Comparison of ENCODE assay signal across 10 cellular contexts in the genomic region with DNA sequence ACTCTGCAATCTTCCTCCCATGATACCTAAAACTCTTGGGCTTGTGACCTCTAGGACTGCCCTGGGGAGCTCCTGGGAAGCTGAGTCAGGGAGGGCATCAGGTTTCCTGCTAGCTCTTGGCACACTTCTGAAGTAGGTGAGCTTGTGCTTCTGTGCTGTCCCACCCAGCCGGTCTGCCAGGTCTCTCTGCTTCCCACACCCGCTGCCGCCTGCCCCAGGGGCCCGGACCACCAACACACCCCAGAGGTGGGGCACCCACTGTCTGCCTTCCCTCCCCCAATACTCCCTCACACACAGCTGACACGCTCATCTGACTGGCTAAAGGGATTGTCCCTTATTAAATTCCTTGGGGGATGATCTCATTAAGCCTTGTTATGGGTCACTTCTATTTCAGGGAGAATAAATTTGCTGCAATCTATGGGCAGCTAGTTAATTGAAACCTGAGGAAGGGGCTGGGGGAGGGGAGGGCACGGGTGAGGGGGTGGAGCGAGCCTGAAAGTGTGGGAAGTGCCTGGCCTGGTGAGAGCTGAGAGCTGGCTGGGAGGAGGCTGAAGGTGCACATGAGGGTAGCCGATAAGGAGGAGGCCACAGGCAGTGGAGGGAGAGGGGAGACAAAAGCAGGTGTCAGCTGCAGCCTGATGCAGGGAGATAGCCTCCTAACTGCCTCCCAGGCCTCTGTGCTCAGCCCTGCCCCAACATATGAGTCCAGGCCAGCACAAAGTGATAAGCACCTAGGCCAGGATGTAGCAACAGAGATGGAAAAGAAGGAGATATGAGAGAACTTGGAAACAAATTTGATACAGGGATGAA. TPM values are rescaled to one million over a fixed set of nuclear protein-coding genes. Genes with fewer than 3 reads are reported as not detected.
DNase-seq lines count a peak whose midpoint lies in the region; ATAC-seq and TF ChIP-seq lines count a peak whose summit lies in the region.
"Had no signal": no experiment of that assay in that cellular context is flagged by ENCODE, and none has a peak within 500 bp of the region (broad histone marks: within the 10 kb centered on the region; RNA-seq: fewer than 3 reads in every experiment).

No MANE protein-coding gene starts in this region.

- TF ChIP-seq CTCF in HFFc6 (IDR thresholded peaks at IDR 0.05) (no peak), glutamatergic neuron (IDR thresholded peaks at IDR 0.05; ENCODE audit: partially characterized antibody, unreplicated experiment) (no peak)
- TF ChIP-seq CTCF in CD4-positive, alpha-beta T cell (IDR thresholded peaks at IDR 0.05): no peak

- H3K36me3 Mint-ChIP-seq in HFFc6 (ENCODE audit: low read depth): peaks cover 5% of the 10 kb centered on the region; the same call in 1 of the 2 replicates
- H3K36me3 Mint-ChIP-seq in glutamatergic neuron (ENCODE audit: unreplicated experiment): no peaks in the 10 kb centered on the region
- H3K36me3 Mint-ChIP-seq in stimulated activated effector memory CD8-positive, alpha-beta T cell treated with anti-CD3 and anti-CD28 coated beads, Interleukin-12 subunit alpha, Interleukin-12 subunit beta, amount 100 ng/mL, for 72 hours: no peaks in the 10 kb centered on the region
- no peaks in the 10 kb centered on the region for H3K36me3 Mint-ChIP-seq in CD4-positive, alpha-beta T cell (ENCODE audit: low read depth)

- POLR2A ChIA-PET in CD4-positive, alpha-beta T cell (lab: Charles Lee): no interaction called here

- H3K9me3 ChIP-seq in NT2/D1 (ENCODE audit: insufficient read depth, low read length): no peaks in the 10 kb centered on the region
- H3K9me3 ChIP-seq in CD4-positive, alpha-beta T cell (ENCODE audit: control insufficient read depth, low read length): no peaks in the 10 kb centered on the region

- CTCF ChIA-PET in CD4-positive, alpha-beta T cell (lab: Charles Lee): interaction anchor here (2.0 to 2.8 kb wide), 2 partner anchors 21 to 505 kb away, joined by 9 read pairs; a partner anchor contains a TSS

- no peak for ATAC-seq in stimulated activated effector memory CD8-positive, alpha-beta T cell treated with anti-CD3 and anti-CD28 coated beads, Interleukin-12 subunit alpha, Interleukin-12 subunit beta, amount 100 ng/mL, for 72 hours
- ATAC-seq in CD4-positive, alpha-beta T cell (ENCODE audit: poor library complexity): no peak

- H3K36me3 ChIP-seq in NT2/D1 (ENCODE audit: insufficient read depth, insufficient read length, low read length): no peaks in the 10 kb centered on the region

- peak overlapping the region; percentile 56 for H3K9ac ChIP-seq in NT2/D1 (ENCODE audit: insufficient read length, low read depth)

- peak overlapping the region; percentile 82 for H3K27ac Mint-ChIP-seq in HFFc6
- H3K27ac Mint-ChIP-seq in glutamatergic neuron (ENCODE audit: unreplicated experiment): no peak overlapping the region
- peak overlapping the region; percentile 8 for H3K27ac Mint-ChIP-seq in stimulated activated effector memory CD8-positive, alpha-beta T cell treated with anti-CD3 and anti-CD28 coated beads, Interleukin-12 subunit alpha, Interleukin-12 subunit beta, amount 100 ng/mL, for 72 hours
- H3K27ac Mint-ChIP-seq in CD4-positive, alpha-beta T cell: no peak overlapping the region

- peaks cover 70% of the 10 kb centered on the region for H3K4me1 Mint-ChIP-seq in HFFc6 (ENCODE audit: low read depth)
- peaks cover 6% of the 10 kb centered on the region for H3K4me1 Mint-ChIP-seq in glutamatergic neuron (ENCODE audit: low read depth, unreplicated experiment)
- peaks cover 49% of the 10 kb centered on the region for H3K4me1 Mint-ChIP-seq in stimulated activated effector memory CD8-positive, alpha-beta T cell treated with anti-CD3 and anti-CD28 coated beads, Interleukin-12 subunit alpha, Interleukin-12 subunit beta, amount 100 ng/mL, for 72 hours
- peaks cover 69% of the 10 kb centered on the region for H3K4me1 Mint-ChIP-seq in CD4-positive, alpha-beta T cell (ENCODE audit: low read depth)

- peaks cover 14% of the 10 kb centered on the region for H3K4me1 ChIP-seq in NT2/D1 (ENCODE audit: insufficient read depth, insufficient read length)

- intact Hi-C loops in CD4-positive, alpha-beta T cell (cut with DNase I, micrococcal nuclease): no loop called here
- intact Hi-C loops in posterior vena cava (cut with DNase I): no loop called here

- H3K27me3 Mint-ChIP-seq in HFFc6 (ENCODE audit: insufficient read depth) (no peaks in the 10 kb centered on the region), glutamatergic neuron (ENCODE audit: unreplicated experiment) (peaks cover 3% of the 10 kb centered on the region)
- no peaks in the 10 kb centered on the region for H3K27me3 Mint-ChIP-seq in CD4-positive, alpha-beta T cell

- DNase-seq in HFFc6 (peak; percentile 18), NT2/D1 (ENCODE audit: low read depth, low spot score) (no peak), glutamatergic neuron (peak; percentile 31), posterior vena cava (ENCODE audit: low spot score) (no peak), UCSD-AML1 (lab: John Stamatoyannopoulos, UW; ENCODE audit: unreplicated experiment) (no peak)
- DNase-seq in stimulated activated effector memory CD8-positive, alpha-beta T cell treated with anti-CD3 and anti-CD28 coated beads, Interleukin-12 subunit alpha, Interleukin-12 subunit beta, amount 100 ng/mL, for 72 hours (ENCODE audit: low spot score in 2 of 2): no peak
- no peak for DNase-seq in CD4-positive, alpha-beta T cell
- DNase-seq: activated effector memory CD4-positive, alpha-beta T cell treated with anti-CD3 and anti-CD28 coated beads, Interleukin-2, amount 50 U/mL, for 16 hours had no signal

- H3K27me3 ChIP-seq in NT2/D1 (ENCODE audit: insufficient read depth, insufficient read length): no peaks in the 10 kb centered on the region
- H3K27me3 ChIP-seq in CD4-positive, alpha-beta T cell (ENCODE audit: control insufficient read depth, insufficient read depth, low read length): no peaks in the 10 kb centered on the region
- H3K27me3 ChIP-seq: hepatocyte had no signal

- H3K4me3 Mint-ChIP-seq in HFFc6 (peak overlapping the region; percentile 77), glutamatergic neuron (ENCODE audit: unreplicated experiment) (no peak overlapping the region)
- no peak overlapping the region for H3K4me3 Mint-ChIP-seq in stimulated activated effector memory CD8-positive, alpha-beta T cell treated with anti-CD3 and anti-CD28 coated beads, Interleukin-12 subunit alpha, Interleukin-12 subunit beta, amount 100 ng/mL, for 72 hours
- H3K4me3 Mint-ChIP-seq in CD4-positive, alpha-beta T cell: no peak overlapping the region

- no peak overlapping the region for H3K27ac ChIP-seq in CD4-positive, alpha-beta T cell (ENCODE audit: low read depth, low read length)
- H3K27ac ChIP-seq: hepatocyte, SK-N-MC had no signal

- H3K9me3 Mint-ChIP-seq in HFFc6 (no peaks in the 10 kb centered on the region), glutamatergic neuron (ENCODE audit: unreplicated experiment) (peaks cover 2% of the 10 kb centered on the region)
- no peaks in the 10 kb centered on the region for H3K9me3 Mint-ChIP-seq in stimulated activated effector memory CD8-positive, alpha-beta T cell treated with anti-CD3 and anti-CD28 coated beads, Interleukin-12 subunit alpha, Interleukin-12 subunit beta, amount 100 ng/mL, for 72 hours
- H3K9me3 Mint-ChIP-seq in CD4-positive, alpha-beta T cell: no peaks in the 10 kb centered on the region

- no peak overlapping the region for H3K4me3 ChIP-seq in NT2/D1 (ENCODE audit: insufficient read length, low read depth)
- H3K4me3 ChIP-seq: hepatocyte, SK-N-MC had no signal

RNA-seq across cellular contexts. Expression of a gene that starts 48.8 kb away (rescaled TPM):
- total RNA-seq in HFFc6 (2021; fragmentation: NEBNext Ultra II Directional; extraction: Animal tissue kit (Norgen Biotek cat#: 25700)): 10 to 100 TPM; 22.7 to 34.8 (median 31.6) TPM
- total RNA-seq in glutamatergic neuron (ENCODE audit: unreplicated experiment) (32.2 TPM), posterior vena cava (10 to 100 TPM; 19.7 to 23.6 TPM)
- 10 to 100 TPM in 1 of 2 experiments, 1 to 10 TPM in 1; 8.8 to 10.8 TPM for total RNA-seq in CD4-positive, alpha-beta T cell

RNA-seq across cellular contexts. Expression of a gene that starts 54.9 kb away (rescaled TPM):
- total RNA-seq in HFFc6 (2021; fragmentation: NEBNext Ultra II Directional; extraction: Animal tissue kit (Norgen Biotek cat#: 25700)): 100 to 1,000 TPM; 446 to 523 (median 503) TPM
- total RNA-seq in glutamatergic neuron (ENCODE audit: unreplicated experiment) (511 TPM), posterior vena cava (100 to 1,000 TPM; 236 to 263 TPM)
- total RNA-seq in CD4-positive, alpha-beta T cell: 100 to 1,000 TPM; 205 to 206 TPM

Comparison
In these comparisons a context has a peak if more than half of its experiments do, and no peak if none do; other contexts are left out.
1. DNase-seq: peak in HFFc6 (single experiment) and glutamatergic neuron (single experiment); none in NT2/D1 (single experiment), stimulated activated effector memory CD8-positive, alpha-beta T cell treated with anti-CD3 and anti-CD28 coated beads, Interleukin-12 subunit alpha, Interleukin-12 subunit beta, amount 100 ng/mL, for 72 hours (0 of 2), CD4-positive, alpha-beta T cell (0 of 10), posterior vena cava (single experiment) and UCSD-AML1 (single experiment).
2. H3K27ac Mint-ChIP-seq: peak in HFFc6 (single experiment) and stimulated activated effector memory CD8-positive, alpha-beta T cell treated with anti-CD3 and anti-CD28 coated beads, Interleukin-12 subunit alpha, Interleukin-12 subunit beta, amount 100 ng/mL, for 72 hours (single experiment); none in glutamatergic neuron (single experiment) and CD4-positive, alpha-beta T cell (single experiment).